23 cellular contexts compared by ENCODE assay signal in genomic region chr1:219215477-219215876, GRCh38. TPM values are rescaled to one million over a fixed set of nuclear protein-coding genes. Genes with fewer than 3 reads are reported as not detected.
DNase-seq lines count a peak whose midpoint lies in the region; ATAC-seq and TF ChIP-seq lines count a peak whose summit lies in the region.
"Had no signal": no experiment of that assay in that cellular context is flagged by ENCODE, and none has a peak within 500 bp of the region (broad histone marks: within the 10 kb centered on the region; RNA-seq: fewer than 3 reads in every experiment).

No MANE protein-coding gene starts in this region.

- no peaks in the 10 kb centered on the region for H3K9me3 Mint-ChIP-seq in H9
- H3K9me3 Mint-ChIP-seq in activated CD4-positive, alpha-beta memory T cell treated with anti-CD3 and anti-CD28 coated beads for 36 hours: no peaks in the 10 kb centered on the region
- H3K9me3 Mint-ChIP-seq: endodermal cell, HFFc6 had no signal

- no peak for TF ChIP-seq CTCF in choroid plexus epithelial cell (conservative IDR thresholded peaks at IDR 0.05; ENCODE audit: low read depth, low read length)
- TF ChIP-seq CTCF in H9 (conservative IDR thresholded peaks at IDR 0.05): no peak

- no peak overlapping the region for H3K4me3 Mint-ChIP-seq in H9
- H3K4me3 Mint-ChIP-seq in activated CD4-positive, alpha-beta memory T cell treated with anti-CD3 and anti-CD28 coated beads for 36 hours: no peak overlapping the region
- H3K4me3 Mint-ChIP-seq: activated naive CD4-positive, alpha-beta T cell treated with anti-CD3 and anti-CD28 coated beads for 36 hours; activated T-cell treated with anti-CD3 and anti-CD28 coated beads, Interleukin-2, amount 50 U/mL, for 4 hours; endodermal cell; HFFc6; neural crest cell had no signal

- no peak overlapping the region for H3K4me2 ChIP-seq in H9 (ENCODE audit: insufficient read depth, insufficient read length, low read length)

- H3K27ac ChIP-seq in H9 (ENCODE audit: insufficient read length, low read depth, low read length): no peak overlapping the region
- H3K27ac ChIP-seq: C4-2B, left lung, SK-N-MC, thoracic aorta had no signal

- intact Hi-C loops in activated CD4-positive, alpha-beta memory T cell treated with anti-CD3 and anti-CD28 coated beads for 36 hours (cut with micrococcal nuclease): no loop called here

- no peak overlapping the region for H3K9ac ChIP-seq in H9 (ENCODE audit: extremely low read depth, insufficient read length, low read length)

- no peak overlapping the region for H3K14ac ChIP-seq in H9 (ENCODE audit: insufficient read depth, low read length)

- POLR2A ChIA-PET in activated CD4-positive, alpha-beta memory T cell treated with anti-CD3 and anti-CD28 coated beads for 36 hours (lab: Charles Lee): no interaction called here

- H3K79me2 ChIP-seq in H9 (ENCODE audit: insufficient read depth, low read length): no peaks in the 10 kb centered on the region

- no peaks in the 10 kb centered on the region for H3K79me1 ChIP-seq in H9 (ENCODE audit: insufficient read depth, low read depth, low read length, poor library complexity, severe bottlenecking)

- DNase-seq in ELF-1 (ENCODE audit: low read depth, low spot score): peak; percentile 10
- DNase-seq in choroid plexus epithelial cell (ENCODE audit: low read depth): peak; percentile 19
- no peak for DNase-seq in H9
- no peak for DNase-seq in activated CD4-positive, alpha-beta memory T cell treated with anti-CD3 and anti-CD28 coated beads for 36 hours
- DNase-seq in middle frontal gyrus (ENCODE audit: extremely low spot score, low spot score): no peak
- DNase-seq: activated CD4-positive, CD25-positive, alpha-beta regulatory T cell; activated naive CD4-positive, alpha-beta T cell treated with anti-CD3 and anti-CD28 coated beads for 36 hours; activated T-cell treated with anti-CD3 and anti-CD28 coated beads, Interleukin-2, amount 50 U/mL, for 4 hours; aorta; endodermal cell; head of caudate nucleus; HFFc6; left lung; NCI-H2107; NCI-H510A; T-helper 9 cell had no signal

- H3K9me3 ChIP-seq in H9 (ENCODE audit: control insufficient read depth, low read depth, low read length): no peaks in the 10 kb centered on the region
- H3K9me3 ChIP-seq: left lung, thoracic aorta had no signal

- no peak overlapping the region for H2BK5ac ChIP-seq in H9 (ENCODE audit: insufficient read length, low read length)

- no peaks in the 10 kb centered on the region for H3K27me3 ChIP-seq in H9 (ENCODE audit: insufficient read depth, low read length)
- H3K27me3 ChIP-seq: left lung had no signal

- H3K4ac ChIP-seq in H9 (ENCODE audit: low read depth, low read length): no peak overlapping the region

- 0 out of 7 replicates have a peak overlapping the region, but pooled peaks of 1 of the 3 experiments have one; percentile 3 for H3K27ac Mint-ChIP-seq in H9
- H3K27ac Mint-ChIP-seq in activated CD4-positive, alpha-beta memory T cell treated with anti-CD3 and anti-CD28 coated beads for 36 hours: no peak overlapping the region
- H3K27ac Mint-ChIP-seq: activated naive CD4-positive, alpha-beta T cell treated with anti-CD3 and anti-CD28 coated beads for 36 hours; endodermal cell; HFFc6 had no signal

- no peak overlapping the region for H3T11ph ChIP-seq in H9 (ENCODE audit: low read length)

- no peak overlapping the region for H4K91ac ChIP-seq in H9 (ENCODE audit: insufficient read length, low read depth, low read length)

- H4K5ac ChIP-seq in H9 (ENCODE audit: insufficient read length, low read depth, low read length): no peak overlapping the region

- H2BK12ac ChIP-seq in H9 (ENCODE audit: insufficient read length, low read depth, low read length): no peak overlapping the region

- ATAC-seq in GM19468 (IDR thresholded peaks at IDR 0.05; ENCODE audit: extremely low read depth, unreplicated experiment) (peak; percentile 10), HG02981 (IDR thresholded peaks at IDR 0.05; ENCODE audit: unreplicated experiment) (peak; percentile 50), HG03045 (IDR thresholded peaks at IDR 0.05; ENCODE audit: unreplicated experiment) (no peak)
- ATAC-seq: activated T-cell treated with anti-CD3 and anti-CD28 coated beads, Interleukin-2, amount 50 U/mL, for 4 hours; left lung had no signal

- H2AK5ac ChIP-seq in H9 (ENCODE audit: insufficient read length, low read length): no peak overlapping the region

- no peak overlapping the region for H2BK120ac ChIP-seq in H9 (ENCODE audit: low read depth, low read length, poor library complexity, severe bottlenecking)

- no peaks in the 10 kb centered on the region for H3K23me2 ChIP-seq in H9 (ENCODE audit: insufficient read length, low read depth, low read length, poor library complexity, severe bottlenecking)

- H3K4me1 Mint-ChIP-seq in H9: no peaks in the 10 kb centered on the region
- H3K4me1 Mint-ChIP-seq in activated CD4-positive, alpha-beta memory T cell treated with anti-CD3 and anti-CD28 coated beads for 36 hours (ENCODE audit: low read depth): no peaks in the 10 kb centered on the region
- H3K4me1 Mint-ChIP-seq: endodermal cell had no signal

- no peak overlapping the region for H3K23ac ChIP-seq in H9 (ENCODE audit: insufficient read length, low read depth, low read length)

- H3K4me1 ChIP-seq in H9 (ENCODE audit: insufficient read depth, low read length): no peaks in the 10 kb centered on the region
- H3K4me1 ChIP-seq: left lung had no signal

- no peak overlapping the region for H3K18ac ChIP-seq in H9 (ENCODE audit: insufficient read length, low read depth, low read length)

- no peak overlapping the region for H3K4me3 ChIP-seq in choroid plexus epithelial cell (ENCODE audit: low read depth, low read length)
- H3K4me3 ChIP-seq: left lung, SK-N-MC, thoracic aorta had no signal

- H4K8ac ChIP-seq in H9 (replicated peaks; ENCODE audit: insufficient read length, low read depth, low read length): no peak overlapping the region

- no peaks in the 10 kb centered on the region for H3K27me3 Mint-ChIP-seq in H9 (ENCODE audit: low read depth)
- H3K27me3 Mint-ChIP-seq in activated CD4-positive, alpha-beta memory T cell treated with anti-CD3 and anti-CD28 coated beads for 36 hours: no peaks in the 10 kb centered on the region

- H3K56ac ChIP-seq in H9 (ENCODE audit: insufficient read length, low read depth, low read length): no peak overlapping the region

- H2BK20ac ChIP-seq in H9 (ENCODE audit: low read depth, low read length, poor library complexity, severe bottlenecking): no peak overlapping the region

- CTCF ChIA-PET in activated CD4-positive, alpha-beta memory T cell treated with anti-CD3 and anti-CD28 coated beads for 36 hours (lab: Charles Lee): no interaction called here

- peaks cover 0 to 1% (median 0%) of the 10 kb centered on the region in 3 experiments; a peak in 2 of 7 replicates for H3K36me3 Mint-ChIP-seq in H9 (ENCODE audit: insufficient read depth in 1 of 3, low read depth in 3 of 3)
- H3K36me3 Mint-ChIP-seq in activated CD4-positive, alpha-beta memory T cell treated with anti-CD3 and anti-CD28 coated beads for 36 hours: peaks cover 24% of the 10 kb centered on the region

- H2AFZ ChIP-seq in H9 (ENCODE audit: low read length): no peak overlapping the region

- no peaks in the 10 kb centered on the region for H4K20me1 ChIP-seq in H9 (ENCODE audit: control insufficient read depth, insufficient read depth, insufficient read length)

- no peak overlapping the region for H2BK15ac ChIP-seq in H9 (ENCODE audit: low read depth, low read length)

RNA-seq across cellular contexts. Expression of gene LYPLAL1, which starts 41.8 kb away (rescaled TPM):
- 21.1 and 25.1 TPM in 2 replicates for total RNA-seq in H9 (2021)
- total RNA-seq in activated CD4-positive, alpha-beta memory T cell treated with anti-CD3 and anti-CD28 coated beads for 36 hours: 10 to 100 TPM; 23.1 to 24.0 TPM

Comparison
In these comparisons a context has a peak if more than half of its experiments do, and no peak if none do; other contexts are left out.
1. DNase-seq: peak in ELF-1 (single experiment) and choroid plexus epithelial cell (single experiment); none in H9 (single experiment), activated CD4-positive, alpha-beta memory T cell treated with anti-CD3 and anti-CD28 coated beads for 36 hours (single experiment) and middle frontal gyrus (single experiment).